Comparison of ENCODE assay signal across 34 cellular contexts in genomic region chr2:37681587-37681986, GRCh38.
"Had no signal": no experiment of that assay in that cellular context is flagged by ENCODE, and none has a peak within 500 bp of the region (broad histone marks: within the 10 kb centered on the region; RNA-seq: fewer than 3 reads in every experiment).

No MANE protein-coding gene starts in this region.

- ATAC-seq: activated CD4-positive, alpha-beta T cell treated with anti-CD3 and anti-CD28 coated beads for 36 hours; activated CD8-positive, alpha-beta memory T cell treated with anti-CD3 and anti-CD28 coated beads, Interleukin-2, amount 10 ng/mL, durations not matched to agents 7 days and 5 days; activated CD8-positive, alpha-beta T cell treated with anti-CD3 and anti-CD28 coated beads, Interleukin-2, amount 10 ng/mL, durations not matched to agents 7 days and 5 days; activated naive CD4-positive, alpha-beta T cell treated with anti-CD3 and anti-CD28 coated beads, Interleukin-2, amount 50 U/mL, for 72 hours; esophagus mucosa; foreskin keratinocyte; gastrocnemius medialis; heart left ventricle had no signal

- H3K27ac Mint-ChIP-seq: activated CD4-positive, alpha-beta memory T cell treated with anti-CD3 and anti-CD28 coated beads for 36 hours; activated CD4-positive, alpha-beta T cell treated with anti-CD3 and anti-CD28 coated beads for 36 hours; activated CD4-positive, alpha-beta T cell treated with anti-CD3 and anti-CD28 coated beads, Interleukin-2, amount 10 ng/mL, durations not matched to agents 24 days and 14 days; activated naive CD4-positive, alpha-beta T cell treated with anti-CD3 and anti-CD28 coated beads, Interleukin-2, amount 10 ng/mL, durations not matched to agents 7 days and 5 days; activated naive CD4-positive, alpha-beta T cell treated with anti-CD3 and anti-CD28 coated beads, Interleukin-2, amount 50 U/mL, for 72 hours; activated T-helper 1 cell treated with anti-CD3 and anti-CD28 coated beads, Interleukin-12 subunit alpha, Interleukin-12 subunit beta, Interleukin-2, Interleukin-4 antibody, amounts not matched to agents 30 ng/mL and 10 ng/mL and 1 ng/mL, durations not matched to agents 14 hours and 24 hours and 36 hours; brain; dendritic cell treated with granulocyte-macrophage colony-stimulating factor and Interleukin-4, amounts not matched to agents 40 ng/mL and 50 ng/mL, for 4 days; endodermal cell had no signal

- H3K27me3 Mint-ChIP-seq: activated CD4-positive, alpha-beta memory T cell treated with anti-CD3 and anti-CD28 coated beads for 36 hours; activated CD4-positive, alpha-beta T cell treated with anti-CD3 and anti-CD28 coated beads for 36 hours; activated CD8-positive, alpha-beta memory T cell treated with anti-CD3 and anti-CD28 coated beads, Interleukin-2, amount 10 ng/mL, durations not matched to agents 7 days and 5 days; activated naive CD4-positive, alpha-beta T cell treated with anti-CD3 and anti-CD28 coated beads, Interleukin-2, amount 10 ng/mL, durations not matched to agents 7 days and 5 days; activated naive CD8-positive, alpha-beta T cell treated with anti-CD3 and anti-CD28 coated beads, Interleukin-2, amount 10 ng/mL, durations not matched to agents 7 days and 5 days; dendritic cell treated with granulocyte-macrophage colony-stimulating factor and Interleukin-4, amounts not matched to agents 40 ng/mL and 50 ng/mL, for 4 days had no signal

- H3K27ac ChIP-seq: ascending aorta, breast epithelium, cardiac muscle cell, coronary artery, dorsolateral prefrontal cortex, foreskin keratinocyte, gastrocnemius medialis, heart left ventricle had no signal

- DNase-seq: activated CD4-positive, alpha-beta memory T cell treated with anti-CD3 and anti-CD28 coated beads for 36 hours; activated CD4-positive, alpha-beta T cell treated with anti-CD3 and anti-CD28 coated beads for 36 hours; activated CD4-positive, alpha-beta T cell treated with anti-CD3 and anti-CD28 coated beads, Interleukin-2, amount 10 ng/mL, durations not matched to agents 24 days and 14 days; activated CD4-positive, CD25-positive, alpha-beta regulatory T cell; activated CD4-positive, CD25-positive, alpha-beta regulatory T cell treated with anti-CD3 and anti-CD28 coated beads, Interleukin-2, amount 50 U/mL, for 72 hours; activated CD8-positive, alpha-beta memory T cell treated with anti-CD3 and anti-CD28 coated beads, Interleukin-2, amount 10 ng/mL, durations not matched to agents 7 days and 5 days; activated CD8-positive, alpha-beta memory T cell treated with anti-CD3 and anti-CD28 coated beads, Interleukin-2, amount 50 U/mL, for 4 hours; activated CD8-positive, alpha-beta T cell treated with anti-CD3 and anti-CD28 coated beads, Interleukin-2, amount 10 ng/mL, durations not matched to agents 7 days and 5 days; activated gamma-delta T cell; activated naive CD4-positive, alpha-beta T cell; activated naive CD4-positive, alpha-beta T cell treated with anti-CD3 and anti-CD28 coated beads, Interleukin-2, amount 10 ng/mL, durations not matched to agents 7 days and 5 days; activated naive CD8-positive, alpha-beta T cell treated with anti-CD3 and anti-CD28 coated beads, Interleukin-2, amount 10 ng/mL, durations not matched to agents 7 days and 5 days; activated T-cell treated with anti-CD3 and anti-CD28 coated beads, Interleukin-2, amount 50 U/mL, for 1 hour; activated T-cell treated with anti-CD3 and anti-CD28 coated beads, Interleukin-2, amount 50 U/mL, for 48 hours; amygdala; central memory CD4-positive, alpha-beta T cell; cerebellar nuclear complex; dorsolateral prefrontal cortex; effector memory CD4-positive, alpha-beta T cell; endodermal cell; foreskin keratinocyte; gastrocnemius medialis; glutamatergic neuron; heart left ventricle; T-helper 2 cell had no signal

- H3K36me3 ChIP-seq: ascending aorta, breast epithelium, cardiac muscle cell, gastrocnemius medialis, heart left ventricle had no signal

- H3K4me3 ChIP-seq: ascending aorta, breast epithelium, cardiac muscle cell, coronary artery, dorsolateral prefrontal cortex, gastrocnemius medialis, heart left ventricle had no signal

- H3K9me3 Mint-ChIP-seq: activated CD4-positive, alpha-beta memory T cell treated with anti-CD3 and anti-CD28 coated beads for 36 hours; dendritic cell treated with granulocyte-macrophage colony-stimulating factor and Interleukin-4, amounts not matched to agents 40 ng/mL and 50 ng/mL, for 4 days; endodermal cell had no signal

- H3K36me3 Mint-ChIP-seq: activated CD4-positive, alpha-beta memory T cell treated with anti-CD3 and anti-CD28 coated beads for 36 hours; brain had no signal

- H3K9me3 ChIP-seq: ascending aorta, breast epithelium, gastrocnemius medialis, heart left ventricle had no signal

- H3K4me1 ChIP-seq: ascending aorta, breast epithelium had no signal

- H3K27me3 ChIP-seq: ascending aorta, breast epithelium, cardiac muscle cell, foreskin keratinocyte, gastrocnemius medialis, heart left ventricle had no signal

- H3K4me3 Mint-ChIP-seq: activated CD4-positive, alpha-beta memory T cell treated with anti-CD3 and anti-CD28 coated beads for 36 hours; activated CD4-positive, alpha-beta T cell treated with anti-CD3 and anti-CD28 coated beads for 36 hours; activated CD4-positive, alpha-beta T cell treated with anti-CD3 and anti-CD28 coated beads, Interleukin-2, amount 10 ng/mL, durations not matched to agents 24 days and 14 days; activated CD8-positive, alpha-beta memory T cell treated with anti-CD3 and anti-CD28 coated beads, Interleukin-2, amount 10 ng/mL, durations not matched to agents 7 days and 5 days; activated CD8-positive, alpha-beta T cell treated with anti-CD3 and anti-CD28 coated beads, Interleukin-2, amount 10 ng/mL, durations not matched to agents 7 days and 5 days; activated naive CD4-positive, alpha-beta T cell treated with anti-CD3 and anti-CD28 coated beads, Interleukin-2, amount 10 ng/mL, durations not matched to agents 7 days and 5 days; activated naive CD8-positive, alpha-beta T cell treated with anti-CD3 and anti-CD28 coated beads, Interleukin-2, amount 10 ng/mL, durations not matched to agents 7 days and 5 days; activated T-helper 1 cell treated with anti-CD3 and anti-CD28 coated beads, Interleukin-12 subunit alpha, Interleukin-12 subunit beta, Interleukin-2, Interleukin-4 antibody, amounts not matched to agents 30 ng/mL and 10 ng/mL and 1 ng/mL, durations not matched to agents 14 hours and 24 hours and 36 hours; brain; dendritic cell treated with granulocyte-macrophage colony-stimulating factor and Interleukin-4, amounts not matched to agents 40 ng/mL and 50 ng/mL, for 4 days; endodermal cell had no signal
